Comparison of ENCODE assay signal across 2 cellular contexts in the genomic region with DNA sequence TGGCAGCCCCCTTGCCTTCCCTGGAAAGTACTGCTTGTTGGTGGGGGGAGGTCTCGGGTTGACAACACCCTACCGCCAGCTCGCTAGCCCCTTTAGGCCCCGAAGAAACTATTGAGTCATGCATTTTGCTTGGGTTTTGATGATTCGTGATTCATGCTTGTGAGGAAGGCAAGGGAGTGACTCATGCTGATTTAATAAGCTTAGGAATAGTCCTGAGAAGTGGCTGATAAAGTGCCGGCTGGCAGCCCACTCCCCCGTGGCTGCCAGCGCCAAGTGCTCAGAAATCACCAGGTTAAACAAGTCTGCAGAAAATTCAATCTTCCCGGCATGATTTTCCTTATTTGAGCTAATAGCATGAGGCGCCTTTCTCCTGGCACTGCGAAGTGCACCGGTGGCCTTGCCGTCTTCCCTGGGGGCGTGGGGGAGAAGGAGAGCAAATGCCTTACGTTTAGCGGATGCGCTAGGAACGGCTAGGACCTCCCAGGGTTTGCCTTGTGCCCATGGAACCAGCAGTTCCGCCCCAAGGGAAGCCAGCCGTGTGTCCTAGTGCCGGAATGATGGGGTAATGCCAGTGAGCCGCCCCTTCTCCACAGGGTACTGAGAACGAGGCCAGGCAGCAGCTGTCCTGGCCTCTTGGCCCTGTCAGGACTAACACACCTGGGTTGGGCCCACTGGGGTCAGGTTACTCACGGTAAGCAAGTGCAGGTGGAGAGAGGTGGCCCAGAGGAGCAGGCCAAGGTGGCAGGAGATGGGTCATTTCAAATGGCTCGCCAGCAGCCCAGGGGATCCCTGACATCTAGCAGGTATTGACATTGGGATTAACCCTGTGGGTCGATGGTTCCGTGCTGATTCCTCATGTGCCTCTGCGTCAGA.
A peak's percentile ranks its signal among the peaks of the same experiment; 100 is the strongest.
TF ChIP-seq lines count a peak whose summit lies in the region.

No MANE protein-coding gene starts in this region.

TF ChIP-seq in HEK293, 187 proteins besides CTCF, POLR2A, EP300 and RAD21 (continued from another document and continues in another):
- TF ChIP-seq ZNF324 (tag by site-specific recombination; IDR thresholded peaks at IDR 0.05), result peak; percentile 34; the same call in 1 of the 2 replicates
- peak; percentile 82 for TF ChIP-seq FEZF1 (tag by site-specific recombination; IDR thresholded peaks at IDR 0.05)
- peak; percentile 87 for TF ChIP-seq ZNF660 (tag by site-specific recombination; IDR thresholded peaks at IDR 0.05)
- TF ChIP-seq KLF10 (tag by site-specific recombination; IDR thresholded peaks at IDR 0.05), result peak; percentile 50; the same call in 1 of the 2 replicates
- TF ChIP-seq, protein P1, sequence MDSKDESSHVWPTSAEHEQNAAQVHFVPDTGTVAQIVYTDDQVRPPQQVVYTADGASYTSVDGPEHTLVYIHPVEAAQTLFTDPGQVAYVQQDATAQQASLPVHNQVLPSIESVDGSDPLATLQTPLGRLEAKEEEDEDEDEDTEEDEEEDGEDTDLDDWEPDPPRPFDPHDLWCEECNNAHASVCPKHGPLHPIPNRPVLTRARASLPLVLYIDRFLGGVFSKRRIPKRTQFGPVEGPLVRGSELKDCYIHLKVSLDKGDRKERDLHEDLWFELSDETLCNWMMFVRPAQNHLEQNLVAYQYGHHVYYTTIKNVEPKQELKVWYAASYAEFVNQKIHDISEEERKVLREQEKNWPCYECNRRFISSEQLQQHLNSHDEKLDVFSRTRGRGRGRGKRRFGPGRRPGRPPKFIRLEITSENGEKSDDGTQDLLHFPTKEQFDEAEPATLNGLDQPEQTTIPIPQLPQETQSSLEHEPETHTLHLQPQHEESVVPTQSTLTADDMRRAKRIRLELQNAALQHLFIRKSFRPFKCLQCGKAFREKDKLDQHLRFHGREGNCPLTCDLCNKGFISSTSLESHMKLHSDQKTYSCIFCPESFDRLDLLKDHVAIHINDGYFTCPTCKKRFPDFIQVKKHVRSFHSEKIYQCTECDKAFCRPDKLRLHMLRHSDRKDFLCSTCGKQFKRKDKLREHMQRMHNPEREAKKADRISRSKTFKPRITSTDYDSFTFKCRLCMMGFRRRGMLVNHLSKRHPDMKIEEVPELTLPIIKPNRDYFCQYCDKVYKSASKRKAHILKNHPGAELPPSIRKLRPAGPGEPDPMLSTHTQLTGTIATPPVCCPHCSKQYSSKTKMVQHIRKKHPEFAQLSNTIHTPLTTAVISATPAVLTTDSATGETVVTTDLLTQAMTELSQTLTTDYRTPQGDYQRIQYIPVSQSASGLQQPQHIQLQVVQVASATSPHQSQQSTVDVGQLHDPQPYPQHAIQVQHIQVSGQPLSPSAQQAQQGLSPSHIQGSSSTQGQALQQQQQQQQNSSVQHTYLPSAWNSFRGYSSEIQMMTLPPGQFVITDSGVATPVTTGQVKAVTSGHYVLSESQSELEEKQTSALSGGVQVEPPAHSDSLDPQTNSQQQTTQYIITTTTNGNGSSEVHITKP (tag by site-specific recombination; IDR thresholded peaks at IDR 0.05), result 0 out of 2 replicates have a peak, but pooled peaks have one; percentile 21
- TF ChIP-seq, protein P2, sequence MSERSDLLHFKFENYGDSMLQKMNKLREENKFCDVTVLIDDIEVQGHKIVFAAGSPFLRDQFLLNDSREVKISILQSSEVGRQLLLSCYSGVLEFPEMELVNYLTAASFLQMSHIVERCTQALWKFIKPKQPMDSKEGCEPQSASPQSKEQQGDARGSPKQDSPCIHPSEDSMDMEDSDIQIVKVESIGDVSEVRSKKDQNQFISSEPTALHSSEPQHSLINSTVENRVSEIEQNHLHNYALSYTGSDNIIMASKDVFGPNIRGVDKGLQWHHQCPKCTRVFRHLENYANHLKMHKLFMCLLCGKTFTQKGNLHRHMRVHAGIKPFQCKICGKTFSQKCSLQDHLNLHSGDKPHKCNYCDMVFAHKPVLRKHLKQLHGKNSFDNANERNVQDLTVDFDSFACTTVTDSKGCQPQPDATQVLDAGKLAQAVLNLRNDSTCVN (tag by site-specific recombination; optimal IDR thresholded peaks at IDR 0.05), result no peak
- TF ChIP-seq ZNF366 (tag by site-specific recombination; conservative IDR thresholded peaks at IDR 0.05), result peak; percentile 30; the same call in 1 of the 2 replicates
- TF ChIP-seq, protein P3, sequence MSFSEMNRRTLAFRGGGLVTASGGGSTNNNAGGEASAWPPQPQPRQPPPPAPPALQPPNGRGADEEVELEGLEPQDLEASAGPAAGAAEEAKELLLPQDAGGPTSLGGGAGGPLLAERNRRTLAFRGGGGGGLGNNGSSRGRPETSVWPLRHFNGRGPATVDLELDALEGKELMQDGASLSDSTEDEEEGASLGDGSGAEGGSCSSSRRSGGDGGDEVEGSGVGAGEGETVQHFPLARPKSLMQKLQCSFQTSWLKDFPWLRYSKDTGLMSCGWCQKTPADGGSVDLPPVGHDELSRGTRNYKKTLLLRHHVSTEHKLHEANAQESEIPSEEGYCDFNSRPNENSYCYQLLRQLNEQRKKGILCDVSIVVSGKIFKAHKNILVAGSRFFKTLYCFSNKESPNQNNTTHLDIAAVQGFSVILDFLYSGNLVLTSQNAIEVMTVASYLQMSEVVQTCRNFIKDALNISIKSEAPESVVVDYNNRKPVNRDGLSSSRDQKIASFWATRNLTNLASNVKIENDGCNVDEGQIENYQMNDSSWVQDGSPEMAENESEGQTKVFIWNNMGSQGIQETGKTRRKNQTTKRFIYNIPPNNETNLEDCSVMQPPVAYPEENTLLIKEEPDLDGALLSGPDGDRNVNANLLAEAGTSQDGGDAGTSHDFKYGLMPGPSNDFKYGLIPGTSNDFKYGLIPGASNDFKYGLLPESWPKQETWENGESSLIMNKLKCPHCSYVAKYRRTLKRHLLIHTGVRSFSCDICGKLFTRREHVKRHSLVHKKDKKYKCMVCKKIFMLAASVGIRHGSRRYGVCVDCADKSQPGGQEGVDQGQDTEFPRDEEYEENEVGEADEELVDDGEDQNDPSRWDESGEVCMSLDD (tag by site-specific recombination; IDR thresholded peaks at IDR 0.05), result no peak
- TF ChIP-seq KLF16 (tag by site-specific recombination; IDR thresholded peaks at IDR 0.05), result 0 out of 2 replicates have a peak, but pooled peaks have one; percentile 32
- TF ChIP-seq, protein P4, sequence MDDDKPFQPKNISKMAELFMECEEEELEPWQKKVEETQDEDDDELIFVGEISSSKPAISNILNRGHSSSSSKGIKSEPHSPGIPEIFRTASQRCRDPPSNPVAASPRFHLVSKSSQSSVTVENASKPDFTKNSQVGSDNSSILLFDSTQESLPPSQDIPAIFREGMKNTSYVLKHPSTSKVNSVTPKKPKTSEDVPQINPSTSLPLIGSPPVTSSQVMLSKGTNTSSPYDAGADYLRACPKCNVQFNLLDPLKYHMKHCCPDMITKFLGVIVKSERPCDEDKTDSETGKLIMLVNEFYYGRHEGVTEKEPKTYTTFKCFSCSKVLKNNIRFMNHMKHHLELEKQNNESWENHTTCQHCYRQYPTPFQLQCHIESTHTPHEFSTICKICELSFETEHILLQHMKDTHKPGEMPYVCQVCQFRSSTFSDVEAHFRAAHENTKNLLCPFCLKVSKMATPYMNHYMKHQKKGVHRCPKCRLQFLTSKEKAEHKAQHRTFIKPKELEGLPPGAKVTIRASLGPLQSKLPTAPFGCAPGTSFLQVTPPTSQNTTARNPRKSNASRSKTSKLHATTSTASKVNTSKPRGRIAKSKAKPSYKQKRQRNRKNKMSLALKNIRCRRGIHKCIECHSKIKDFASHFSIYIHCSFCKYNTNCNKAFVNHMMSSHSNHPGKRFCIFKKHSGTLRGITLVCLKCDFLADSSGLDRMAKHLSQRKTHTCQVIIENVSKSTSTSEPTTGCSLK (tag by site-specific recombination; IDR thresholded peaks at IDR 0.05), result no peak
- peak; percentile 68 for TF ChIP-seq ZIC2 (tag by site-specific recombination; IDR thresholded peaks at IDR 0.05)
- TF ChIP-seq ZNF677 (tag by site-specific recombination; IDR thresholded peaks at IDR 0.05), result no peak

TF ChIP-seq in WTC11, 78 proteins besides CTCF, POLR2A, EP300 and RAD21 (continued from another document):
- TF ChIP-seq, protein P5, sequence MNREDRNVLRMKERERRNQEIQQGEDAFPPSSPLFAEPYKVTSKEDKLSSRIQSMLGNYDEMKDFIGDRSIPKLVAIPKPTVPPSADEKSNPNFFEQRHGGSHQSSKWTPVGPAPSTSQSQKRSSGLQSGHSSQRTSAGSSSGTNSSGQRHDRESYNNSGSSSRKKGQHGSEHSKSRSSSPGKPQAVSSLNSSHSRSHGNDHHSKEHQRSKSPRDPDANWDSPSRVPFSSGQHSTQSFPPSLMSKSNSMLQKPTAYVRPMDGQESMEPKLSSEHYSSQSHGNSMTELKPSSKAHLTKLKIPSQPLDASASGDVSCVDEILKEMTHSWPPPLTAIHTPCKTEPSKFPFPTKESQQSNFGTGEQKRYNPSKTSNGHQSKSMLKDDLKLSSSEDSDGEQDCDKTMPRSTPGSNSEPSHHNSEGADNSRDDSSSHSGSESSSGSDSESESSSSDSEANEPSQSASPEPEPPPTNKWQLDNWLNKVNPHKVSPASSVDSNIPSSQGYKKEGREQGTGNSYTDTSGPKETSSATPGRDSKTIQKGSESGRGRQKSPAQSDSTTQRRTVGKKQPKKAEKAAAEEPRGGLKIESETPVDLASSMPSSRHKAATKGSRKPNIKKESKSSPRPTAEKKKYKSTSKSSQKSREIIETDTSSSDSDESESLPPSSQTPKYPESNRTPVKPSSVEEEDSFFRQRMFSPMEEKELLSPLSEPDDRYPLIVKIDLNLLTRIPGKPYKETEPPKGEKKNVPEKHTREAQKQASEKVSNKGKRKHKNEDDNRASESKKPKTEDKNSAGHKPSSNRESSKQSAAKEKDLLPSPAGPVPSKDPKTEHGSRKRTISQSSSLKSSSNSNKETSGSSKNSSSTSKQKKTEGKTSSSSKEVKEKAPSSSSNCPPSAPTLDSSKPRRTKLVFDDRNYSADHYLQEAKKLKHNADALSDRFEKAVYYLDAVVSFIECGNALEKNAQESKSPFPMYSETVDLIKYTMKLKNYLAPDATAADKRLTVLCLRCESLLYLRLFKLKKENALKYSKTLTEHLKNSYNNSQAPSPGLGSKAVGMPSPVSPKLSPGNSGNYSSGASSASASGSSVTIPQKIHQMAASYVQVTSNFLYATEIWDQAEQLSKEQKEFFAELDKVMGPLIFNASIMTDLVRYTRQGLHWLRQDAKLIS (CRISPR knock-in tag; IDR thresholded peaks at IDR 0.05; ENCODE audit: borderline replicate concordance), result no peak
- no peak for TF ChIP-seq FOXK1 (CRISPR knock-in tag; IDR thresholded peaks at IDR 0.05)
- no peak for TF ChIP-seq CBFB (CRISPR knock-in tag; IDR thresholded peaks at IDR 0.05; ENCODE audit: low read depth)
- TF ChIP-seq ZNF396 (CRISPR knock-in tag; IDR thresholded peaks at IDR 0.05; ENCODE audit: borderline replicate concordance), result no peak
